In the genomic region with DNA sequence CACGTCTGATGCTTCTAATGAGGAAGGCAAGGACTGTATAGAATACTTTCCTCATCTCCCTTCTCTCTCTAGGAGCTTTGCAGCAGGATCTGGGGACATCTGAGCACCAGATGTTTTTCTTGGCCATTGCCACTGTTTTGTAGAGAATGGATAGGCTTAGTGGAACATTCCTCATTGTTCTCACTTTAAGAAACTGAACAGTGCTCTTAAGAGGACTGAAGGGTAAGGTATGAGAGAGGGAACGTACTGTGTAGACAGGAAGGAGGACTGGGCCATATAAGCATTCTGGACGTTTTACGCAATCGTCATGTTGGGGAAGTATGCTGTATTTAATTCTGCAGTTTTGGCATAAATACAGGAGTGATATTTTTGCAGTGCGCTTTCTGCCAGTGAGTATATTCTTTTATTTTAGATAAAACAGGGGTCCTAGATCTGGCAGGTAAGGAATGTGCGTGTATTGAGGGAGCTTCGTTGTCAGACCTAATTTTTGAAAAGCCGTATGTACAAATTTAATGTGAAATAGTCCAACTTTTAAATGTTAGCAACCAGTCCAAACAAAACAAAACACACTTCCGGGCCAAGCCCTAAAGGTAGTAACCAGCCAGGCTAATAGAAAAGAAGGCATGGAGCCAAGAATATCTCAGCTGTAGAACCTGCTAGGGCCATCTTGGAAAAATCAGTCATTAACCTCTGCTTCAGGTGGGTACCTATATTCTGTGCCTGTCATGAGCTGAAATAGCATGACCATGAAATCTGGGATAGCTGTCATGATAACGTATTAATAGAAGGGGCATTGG, we compare ENCODE assay signal across 13 cellular contexts.
DNase-seq lines count a peak whose midpoint lies in the region; TF ChIP-seq lines count a peak whose summit lies in the region.
"Had no signal": no experiment of that assay in that cellular context is flagged by ENCODE, and none has a peak within 500 bp of the region (broad histone marks: within the 10 kb centered on the region; RNA-seq: fewer than 3 reads in every experiment).

No MANE protein-coding gene starts in this region.

- no peak overlapping the region for H3K4me2 ChIP-seq in MM.1S (ENCODE audit: low read depth, low read length)

- no peaks in the 10 kb centered on the region for H3F3A ChIP-seq in MM.1S (ENCODE audit: insufficient read depth, low read length)

- H3K9me2 ChIP-seq in MM.1S (replicated peaks; ENCODE audit: insufficient read depth, low read length): no peaks in the 10 kb centered on the region

- peaks cover 2% of the 10 kb centered on the region; the same call in 1 of the 2 replicates for H3K36me3 ChIP-seq in MM.1S (replicated peaks; ENCODE audit: insufficient read depth, low read length)
- H3K36me3 ChIP-seq in testis (ENCODE audit: low read depth, missing control alignments): no peaks in the 10 kb centered on the region
- H3K36me3 ChIP-seq: ovary had no signal

- H4K20me1 ChIP-seq in MM.1S (ENCODE audit: insufficient read depth, low read length): no peaks in the 10 kb centered on the region

- no peak overlapping the region for H3K4me3 ChIP-seq in HL-60 (replicated peaks; ENCODE audit: insufficient read depth, low read length)
- no peak overlapping the region for H3K4me3 ChIP-seq in dorsolateral prefrontal cortex
- H3K4me3 ChIP-seq in MM.1S (ENCODE audit: low read length): no peak overlapping the region
- no peak overlapping the region for H3K4me3 ChIP-seq in testis
- H3K4me3 ChIP-seq: ovary had no signal

- intact Hi-C loops in dorsolateral prefrontal cortex (cut with DNase I) (loop anchor here in 1 of 2 donors (2.0 to 10.0 kb wide), 2 partner anchors 71 to 141 kb away; a partner anchor contains a TSS), testis (cut with DNase I; ENCODE audit: low total_unique reads) (no loop called here)

- H3K4me1 ChIP-seq in MM.1S (ENCODE audit: low read length): peaks cover 5% of the 10 kb centered on the region; the same call in 1 of the 2 replicates
- no peaks in the 10 kb centered on the region for H3K4me1 ChIP-seq in testis

- no peak overlapping the region for H3K27ac ChIP-seq in HL-60 (replicated peaks)
- peak overlapping the region in 49 of 59 donors; percentile 2 to 82 (median 52) for H3K27ac ChIP-seq in dorsolateral prefrontal cortex
- no peak overlapping the region for H3K27ac ChIP-seq in MM.1S (ENCODE audit: low read length)
- H3K27ac ChIP-seq in testis: no peak overlapping the region
- H3K27ac ChIP-seq: ovary had no signal

- H3K9me3 ChIP-seq in MM.1S (replicated peaks; ENCODE audit: insufficient read depth, low read length) (no peaks in the 10 kb centered on the region), testis (no peaks in the 10 kb centered on the region)
- H3K9me3 ChIP-seq: ovary had no signal

- no peak overlapping the region for H2AFZ ChIP-seq in MM.1S (ENCODE audit: low read length)

- TF ChIP-seq CTCF in HL-60 (IDR thresholded peaks at IDR 0.05; ENCODE audit: insufficient read depth, low read length) (no peak), dorsolateral prefrontal cortex (IDR thresholded peaks at IDR 0.05 in 54 of 56, conservative IDR thresholded peaks at IDR 0.05 in 2 of 56; ENCODE audit: low read depth in 1 of 56, partially characterized antibody in 56 of 56) (no peak), MM.1S (IDR thresholded peaks at IDR 0.05; ENCODE audit: low read length) (no peak), testis (IDR thresholded peaks at IDR 0.05) (no peak)

- H3K79me2 ChIP-seq in MM.1S (ENCODE audit: low read length): 0 out of 2 replicates have a peak, but pooled peaks cover 3% of the 10 kb centered on the region

- H3K27me3 ChIP-seq in HL-60 (ENCODE audit: insufficient read depth, poor library complexity, severe bottlenecking) (no peaks in the 10 kb centered on the region), dorsolateral prefrontal cortex (no peaks in the 10 kb centered on the region), MM.1S (replicated peaks; ENCODE audit: insufficient read depth, low read length) (no peaks in the 10 kb centered on the region), testis (no peaks in the 10 kb centered on the region)
- H3K27me3 ChIP-seq: ovary had no signal

- no peak for TF ChIP-seq POLR2A in testis (IDR thresholded peaks at IDR 0.05)

- 59 to 67% methylated on average over 11 of the region's 11 CpGs for WGBS in testis, 2 donors

- H3K9ac ChIP-seq in MM.1S (ENCODE audit: low read length): no peak overlapping the region

- DNase-seq in AG08396 (ENCODE audit: low spot score): peak; percentile 11
- DNase-seq in HL-60 (ENCODE audit: low read depth in 1 of 2, low spot score in 1 of 2): peak; percentile 13 to 44
- DNase-seq in dorsolateral prefrontal cortex: peak in 1 of 10 donors; percentile 17
- peak; percentile 29 to 84 for DNase-seq in lung microvascular endothelial cell (ENCODE audit: low read depth in 2 of 2)
- DNase-seq in MM.1S: no peak
- no peak for DNase-seq in testis
- no peak for DNase-seq in amygdala (lab: John Stamatoyannopoulos, UW)
- DNase-seq in 8988T: no peak
- DNase-seq: activated CD4-positive, CD25-positive, alpha-beta regulatory T cell; activated T-cell treated with anti-CD3 and anti-CD28 coated beads, Interleukin-2, amount 50 U/mL, for 72 hours; C1 segment of cervical spinal cord; KBM-7; ovary had no signal

Comparison
In these comparisons a context has a peak if more than half of its experiments do, and no peak if none do; other contexts are left out.
1. DNase-seq: peak in AG08396 (single experiment), HL-60 (2 of 2) and lung microvascular endothelial cell (2 of 2); none in MM.1S (single experiment), testis (single experiment), amygdala (0 of 56) and 8988T (single experiment).
2. H3K27ac ChIP-seq: peak in dorsolateral prefrontal cortex (49 of 59); none in HL-60 (single experiment), MM.1S (single experiment) and testis (0 of 2).